9 cellular contexts compared by ENCODE assay signal in genomic region chr12:82517027-82517426, GRCh38.
A peak's percentile ranks its signal among the peaks of the same experiment; 100 is the strongest.
DNase-seq lines count a peak whose midpoint lies in the region; ATAC-seq and TF ChIP-seq lines count a peak whose summit lies in the region.
"Had no signal": no experiment of that assay in that cellular context is flagged by ENCODE, and none has a peak within 500 bp of the region (broad histone marks: within the 10 kb centered on the region; RNA-seq: fewer than 3 reads in every experiment).

No MANE protein-coding gene starts in this region.

- H3K36me3 Mint-ChIP-seq in CD8-positive, alpha-beta memory T cell, result no peaks in the 10 kb centered on the region
- H3K36me3 Mint-ChIP-seq: activated naive CD4-positive, alpha-beta T cell treated with anti-CD3 and anti-CD28 coated beads, Interleukin-2, amount 50 U/mL, for 24 hours had no signal

- no peak overlapping the region for H3K27ac Mint-ChIP-seq in CD8-positive, alpha-beta memory T cell
- H3K27ac Mint-ChIP-seq: activated naive CD4-positive, alpha-beta T cell treated with anti-CD3 and anti-CD28 coated beads, Interleukin-2, amount 50 U/mL, for 24 hours had no signal

- CTCF ChIA-PET in A673 (lab: Charles Lee), result no interaction called here
- CTCF ChIA-PET in CD8-positive, alpha-beta memory T cell (lab: Charles Lee), result no interaction called here

- peaks cover 0 to 5% of the 10 kb centered on the region in 2 donors for H3K27me3 Mint-ChIP-seq in CD8-positive, alpha-beta memory T cell

- ATAC-seq in GM18873 (IDR thresholded peaks at IDR 0.05; ENCODE audit: low FRiP score, unreplicated experiment) (peak; percentile 69), HG03095 (IDR thresholded peaks at IDR 0.05; ENCODE audit: unreplicated experiment) (peak; percentile 81)

- no peaks in the 10 kb centered on the region for H3K9me3 Mint-ChIP-seq in CD8-positive, alpha-beta memory T cell
- H3K9me3 Mint-ChIP-seq: activated naive CD4-positive, alpha-beta T cell treated with anti-CD3 and anti-CD28 coated beads, Interleukin-2, amount 50 U/mL, for 24 hours had no signal

- H3K4me1 ChIP-seq in A673 (ENCODE audit: insufficient read depth, low read length, poor library complexity, severe bottlenecking), result no peaks in the 10 kb centered on the region
- H3K4me1 ChIP-seq in CD8-positive, alpha-beta memory T cell (ENCODE audit: insufficient read depth, low read length), result no peaks in the 10 kb centered on the region
- H3K4me1 ChIP-seq in esophagus muscularis mucosa, result no peaks in the 10 kb centered on the region

- no peak for TF ChIP-seq EP300 in esophagus muscularis mucosa (IDR thresholded peaks at IDR 0.05)

- no TSS peak for BruUV-seq in A673 (replicated peaks; lab: Mats Ljungman, UMichigan)

- TF ChIP-seq POLR2A in esophagus muscularis mucosa (IDR thresholded peaks at IDR 0.05; ENCODE audit: low read depth), result no peak

- intact Hi-C loops in A673 (cut with micrococcal nuclease; ENCODE audit: unreplicated experiment) (no loop called here), esophagus muscularis mucosa (cut with DNase I) (no loop called here)

- H3K27me3 ChIP-seq in A673 (replicated peaks; ENCODE audit: insufficient read depth, low read depth, low read length, poor library complexity), result no peaks in the 10 kb centered on the region
- H3K27me3 ChIP-seq in CD8-positive, alpha-beta memory T cell (ENCODE audit: insufficient read depth, low read length, poor library complexity, severe bottlenecking), result no peaks in the 10 kb centered on the region
- no peaks in the 10 kb centered on the region for H3K27me3 ChIP-seq in esophagus muscularis mucosa

- H3K4me1 Mint-ChIP-seq in CD8-positive, alpha-beta memory T cell, result no peaks in the 10 kb centered on the region
- H3K4me1 Mint-ChIP-seq: activated naive CD4-positive, alpha-beta T cell treated with anti-CD3 and anti-CD28 coated beads, Interleukin-2, amount 50 U/mL, for 24 hours had no signal

- H3K27ac ChIP-seq in A673 (ENCODE audit: low read depth, low read length, poor library complexity, severe bottlenecking) (no peak overlapping the region), esophagus muscularis mucosa (replicated peaks in 1 of 4) (no peak overlapping the region)
- H3K27ac ChIP-seq in CD8-positive, alpha-beta memory T cell (ENCODE audit: low read depth, low read length), result no peak overlapping the region

- no peak overlapping the region for H3K4me3 Mint-ChIP-seq in CD8-positive, alpha-beta memory T cell
- H3K4me3 Mint-ChIP-seq: activated naive CD4-positive, alpha-beta T cell treated with anti-CD3 and anti-CD28 coated beads, Interleukin-2, amount 50 U/mL, for 24 hours had no signal

- peak; percentile 76 for TF ChIP-seq CTCF in A673 (conservative IDR thresholded peaks at IDR 0.05; ENCODE audit: low read depth, low read length)
- no peak for TF ChIP-seq CTCF in esophagus muscularis mucosa (IDR thresholded peaks at IDR 0.05)

- POLR2A ChIA-PET in A673 (lab: Charles Lee; ENCODE audit: low non-redundant PET), result no interaction called here
- POLR2A ChIA-PET in CD8-positive, alpha-beta memory T cell (lab: Charles Lee), result no interaction called here

- H3K9me3 ChIP-seq in A673 (ENCODE audit: low read depth, low read length, poor library complexity, severe bottlenecking) (no peaks in the 10 kb centered on the region), esophagus muscularis mucosa (no peaks in the 10 kb centered on the region)
- no peaks in the 10 kb centered on the region for H3K9me3 ChIP-seq in CD8-positive, alpha-beta memory T cell (ENCODE audit: low read length)

- H3K36me3 ChIP-seq in A673 (ENCODE audit: insufficient read depth, low read length, poor library complexity, severe bottlenecking), result no peaks in the 10 kb centered on the region
- H3K36me3 ChIP-seq in CD8-positive, alpha-beta memory T cell (ENCODE audit: insufficient read depth, low read length), result no peaks in the 10 kb centered on the region
- no peaks in the 10 kb centered on the region for H3K36me3 ChIP-seq in esophagus muscularis mucosa

- H3K4me3 ChIP-seq in A673 (ENCODE audit: low read depth, low read length, poor library complexity, severe bottlenecking) (no peak overlapping the region), esophagus muscularis mucosa (no peak overlapping the region)
- H3K4me3 ChIP-seq in CD8-positive, alpha-beta memory T cell (ENCODE audit: low read length), result no peak overlapping the region

- DNase-seq in A673 (ENCODE audit: low spot score) (peak; percentile 52), SK-N-DZ (ENCODE audit: low spot score) (peak; percentile 12), medulla oblongata (ENCODE audit: extremely low spot score) (peak; percentile 6), NCI-H1105 treated with DMSO at 0.1 percent for 48 hours (lab: John Stamatoyannopoulos, UW) (no peak), esophagus muscularis mucosa (ENCODE audit: extremely low spot score) (no peak)
- DNase-seq in CD8-positive, alpha-beta memory T cell, result no peak

Comparison
In these comparisons a context has a peak if more than half of its experiments do, and no peak if none do; other contexts are left out.
1. DNase-seq: peak in A673 (single experiment), SK-N-DZ (single experiment) and medulla oblongata (single experiment); none in NCI-H1105 treated with DMSO at 0.1 percent for 48 hours (single experiment), CD8-positive, alpha-beta memory T cell (0 of 5) and esophagus muscularis mucosa (single experiment).